In the genomic region with DNA sequence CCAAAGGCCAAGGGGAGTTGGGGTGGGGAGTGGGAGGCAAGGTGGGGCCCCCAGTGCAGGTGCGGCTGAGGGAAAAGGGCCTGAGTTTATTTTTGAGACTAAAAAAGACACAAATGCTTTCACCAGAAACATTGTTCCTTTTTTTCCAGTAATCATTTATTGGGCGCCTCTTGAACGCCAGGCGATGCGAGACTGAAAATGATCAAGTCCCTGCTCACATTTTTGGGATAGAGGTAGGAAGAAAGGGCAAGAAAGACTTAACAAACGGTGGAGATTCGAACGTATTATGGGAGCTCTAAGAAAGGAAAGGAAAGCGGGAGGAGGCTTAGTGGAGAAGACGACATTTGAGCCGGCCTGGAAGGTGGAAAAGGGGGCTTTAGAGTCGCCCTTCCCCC, we compare ENCODE assay signal across 8 cellular contexts. TPM values are rescaled to one million over a fixed set of nuclear protein-coding genes. Genes with fewer than 3 reads are reported as not detected.
DNase-seq lines count a peak whose midpoint lies in the region; ATAC-seq and TF ChIP-seq lines count a peak whose summit lies in the region.

No MANE protein-coding gene starts in this region.

- DNase-seq in SK-N-SH (no peak), immature natural killer cell (no peak), substantia nigra (lab: John Stamatoyannopoulos, UW) (no peak), head of caudate nucleus (no peak)
- no peak for DNase-seq in activated T-helper 2 cell treated with anti-CD3 and anti-CD28 coated beads, Interferon-gamma antibody, Interleukin-2, Interleukin-4, amounts not matched to agents 10 μg/mL and 5 μg/mL and 100 μg/mL, durations not matched to agents 14 hours and 24 hours and 36 hours (ENCODE audit: low spot score)
- DNase-seq in activated effector memory CD4-positive, alpha-beta T cell treated with Interleukin-2 at 50 U/mL for 16 hours, result no peak

- H3K36me3 Mint-ChIP-seq in activated T-helper 2 cell treated with anti-CD3 and anti-CD28 coated beads, Interferon-gamma antibody, Interleukin-2, Interleukin-4, amounts not matched to agents 10 μg/mL and 5 μg/mL and 100 μg/mL, durations not matched to agents 14 hours and 24 hours and 36 hours (ENCODE audit: low read depth), result peaks cover 35% of the 10 kb centered on the region
- H3K36me3 Mint-ChIP-seq in immature natural killer cell, result peaks cover 8 to 24% (median 12%) of the 10 kb centered on the region in 3 donors

- H3K36me3 ChIP-seq in SK-N-SH (replicated peaks in 1 of 2; ENCODE audit: control insufficient read depth in 1 of 2, insufficient read depth in 2 of 2, low read length in 1 of 2), result peaks cover 20 to 30% of the 10 kb centered on the region in 2 experiments

- peaks cover 15 to 40% of the 10 kb centered on the region in 2 experiments; a peak in 2 of 4 replicates for H3K4me1 ChIP-seq in SK-N-SH (ENCODE audit: control insufficient read depth in 1 of 2, insufficient read depth in 2 of 2, low read depth in 1 of 2, low read length in 1 of 2)

- H4K20me1 ChIP-seq in SK-N-SH (ENCODE audit: insufficient read depth), result no peaks in the 10 kb centered on the region

- H3K79me2 ChIP-seq in SK-N-SH (ENCODE audit: insufficient read depth), result peaks cover 42% of the 10 kb centered on the region

- no peak for TF ChIP-seq EP300 in SK-N-SH (IDR thresholded peaks at IDR 0.05; ENCODE audit: borderline replicate concordance in 1 of 2, low read depth in 1 of 2, low read length in 1 of 2)

- no peaks in the 10 kb centered on the region for H3K9me2 ChIP-seq in SK-N-SH

- no peaks in the 10 kb centered on the region for H3F3A ChIP-seq in SK-N-SH (replicated peaks; ENCODE audit: insufficient read depth)

- peaks cover 8% of the 10 kb centered on the region for H3K27me3 Mint-ChIP-seq in activated T-helper 2 cell treated with anti-CD3 and anti-CD28 coated beads, Interferon-gamma antibody, Interleukin-2, Interleukin-4, amounts not matched to agents 10 μg/mL and 5 μg/mL and 100 μg/mL, durations not matched to agents 14 hours and 24 hours and 36 hours (ENCODE audit: low read depth)
- H3K27me3 Mint-ChIP-seq in immature natural killer cell (ENCODE audit: low read depth in 3 of 3), result peaks cover 0 to 13% (median 12%) of the 10 kb centered on the region in 3 donors

- peak overlapping the region; percentile 95 for H3K9ac ChIP-seq in SK-N-SH

- no peak for TF ChIP-seq RAD21 in SK-N-SH (IDR thresholded peaks at IDR 0.05; ENCODE audit: low read length)

- H3K27me3 ChIP-seq in SK-N-SH (ENCODE audit: insufficient read depth), result no peaks in the 10 kb centered on the region

- H3K27ac ChIP-seq in SK-N-SH (ENCODE audit: low read depth in 2 of 2, low read length in 1 of 2), result peak overlapping the region; percentile 81 to 94
- peak overlapping the region; percentile 82 for H3K27ac ChIP-seq in substantia nigra (ENCODE audit: low read depth, low read length, poor library complexity, severe bottlenecking)

- ATAC-seq in SK-N-SH treated with all-trans-retinoic acid at 6 μM for 48 hours (no peak), GM21528 (IDR thresholded peaks at IDR 0.05; ENCODE audit: low FRiP score, unreplicated experiment) (no peak)

- H3K4me2 ChIP-seq in SK-N-SH, result peak overlapping the region; percentile 86

- CTCF ChIA-PET in SK-N-SH (lab: Yijun Ruan, JAX), result interaction anchor here (0.7 to 6.7 kb wide), 8 partner anchors 12 to 167 kb away, joined by 3 to 101 read pairs (median 5); partner anchors contain the start of genes BANF1, EIF1AD and PACS1

- peak overlapping the region; percentile 80 for H3K27ac Mint-ChIP-seq in activated T-helper 2 cell treated with anti-CD3 and anti-CD28 coated beads, Interferon-gamma antibody, Interleukin-2, Interleukin-4, amounts not matched to agents 10 μg/mL and 5 μg/mL and 100 μg/mL, durations not matched to agents 14 hours and 24 hours and 36 hours
- H3K27ac Mint-ChIP-seq in immature natural killer cell, result peak overlapping the region; percentile 90 to 97 (median 96)

- no peaks in the 10 kb centered on the region for H3K9me3 ChIP-seq in SK-N-SH

- TF ChIP-seq CTCF in SK-N-SH (IDR thresholded peaks at IDR 0.05), result no peak

- 52% methylated on average over 12 of the region's 12 CpGs for WGBS in SK-N-SH (ENCODE audit: low lambda C conversion rate)

- H3K4me3 Mint-ChIP-seq in activated T-helper 2 cell treated with anti-CD3 and anti-CD28 coated beads, Interferon-gamma antibody, Interleukin-2, Interleukin-4, amounts not matched to agents 10 μg/mL and 5 μg/mL and 100 μg/mL, durations not matched to agents 14 hours and 24 hours and 36 hours (ENCODE audit: low read depth), result peak overlapping the region; percentile 100
- H3K4me3 Mint-ChIP-seq in immature natural killer cell, result peak overlapping the region; percentile 88 to 100 (median 99)

- H3K4me3 ChIP-seq in SK-N-SH (ENCODE audit: low read depth in 2 of 2, low read length in 1 of 2), result peak overlapping the region; percentile 90 to 99

- POLR2A ChIA-PET in SK-N-SH (lab: Yijun Ruan, JAX), result interaction anchor here (1.3 to 2.4 kb wide), 3 partner anchors 9 to 48 kb away, joined by 3 to 8 read pairs (median 6); partner anchors contain the start of gene BANF1

- H3K4me1 Mint-ChIP-seq in activated T-helper 2 cell treated with anti-CD3 and anti-CD28 coated beads, Interferon-gamma antibody, Interleukin-2, Interleukin-4, amounts not matched to agents 10 μg/mL and 5 μg/mL and 100 μg/mL, durations not matched to agents 14 hours and 24 hours and 36 hours (ENCODE audit: low read depth), result peaks cover 28% of the 10 kb centered on the region
- peaks cover 29 to 37% of the 10 kb centered on the region in 2 donors for H3K4me1 Mint-ChIP-seq in immature natural killer cell

- intact Hi-C loops in activated T-helper 2 cell treated with anti-CD3 and anti-CD28 coated beads, Interferon-gamma antibody, Interleukin-2, Interleukin-4, amounts not matched to agents 10 μg/mL and 5 μg/mL and 100 μg/mL, durations not matched to agents 14 hours and 24 hours and 36 hours (cut with micrococcal nuclease), result loop anchor here (5.0 kb wide), 1 partner anchor 216 kb away; the partner anchor contains the start of gene RAB1B
- intact Hi-C loops in head of caudate nucleus (cut with DNase I), result no loop called here

- no peaks in the 10 kb centered on the region for H3K9me3 Mint-ChIP-seq in activated T-helper 2 cell treated with anti-CD3 and anti-CD28 coated beads, Interferon-gamma antibody, Interleukin-2, Interleukin-4, amounts not matched to agents 10 μg/mL and 5 μg/mL and 100 μg/mL, durations not matched to agents 14 hours and 24 hours and 36 hours
- H3K9me3 Mint-ChIP-seq in immature natural killer cell, result no peaks in the 10 kb centered on the region

- peak overlapping the region; percentile 63 for H2AFZ ChIP-seq in SK-N-SH (ENCODE audit: low read depth)

TF ChIP-seq in SK-N-SH treated with all-trans-retinoic acid at 6 μM for 48 hours, 23 proteins besides CTCF, POLR2A, EP300 and RAD21 (continues in another document):
- TF ChIP-seq RARB (CRISPR knock-in tag; IDR thresholded peaks at IDR 0.05) (no peak), ESRRG (CRISPR knock-in tag; IDR thresholded peaks at IDR 0.05) (no peak), OSR1 (CRISPR knock-in tag; IDR thresholded peaks at IDR 0.05) (no peak), BACH2 (CRISPR knock-in tag; IDR thresholded peaks at IDR 0.05; ENCODE audit: borderline replicate concordance) (no peak), ZFP30 (CRISPR knock-in tag; IDR thresholded peaks at IDR 0.05) (no peak), TOX (CRISPR knock-in tag; IDR thresholded peaks at IDR 0.05; ENCODE audit: borderline replicate concordance) (no peak)

RNA-seq across cellular contexts. Expression of gene SF3B2, which starts 0.8 kb away (rescaled TPM):
- polyA plus RNA-seq in SK-N-SH (2012; rRNA removed) (90.9 and 128 TPM in 2 replicates), immature natural killer cell (100 to 1,000 TPM in 1 of 3 donors, 10 to 100 TPM in 2; 71.7 to 141 (median 76.7) TPM)
- 118 and 127 TPM in 2 replicates for polyA plus RNA-seq in SK-N-SH (2012; cell fraction: cytosol; rRNA removed)
- 148 and 167 TPM in 2 replicates for polyA plus RNA-seq in SK-N-SH (2012; cell fraction: nucleus; rRNA removed)
- 252 and 268 TPM in 2 replicates for total RNA-seq in activated T-helper 2 cell treated with anti-CD3 and anti-CD28 coated beads, Interferon-gamma antibody, Interleukin-2, Interleukin-4, amounts not matched to agents 10 μg/mL and 5 μg/mL and 100 μg/mL, durations not matched to agents 14 hours and 24 hours and 36 hours

RNA-seq across cellular contexts. Expression of gene GAL3ST3, which starts 2.4 kb away (rescaled TPM):
- polyA plus RNA-seq in SK-N-SH (2012; rRNA removed) (1.9 and 3.2 TPM in 2 replicates), immature natural killer cell (not detected)
- polyA plus RNA-seq in SK-N-SH (2012; cell fraction: cytosol; rRNA removed), result 1.7 and 3.4 TPM in 2 replicates
- polyA plus RNA-seq in SK-N-SH (2012; cell fraction: nucleus; rRNA removed), result 4.0 and 7.2 TPM in 2 replicates
- total RNA-seq in activated T-helper 2 cell treated with anti-CD3 and anti-CD28 coated beads, Interferon-gamma antibody, Interleukin-2, Interleukin-4, amounts not matched to agents 10 μg/mL and 5 μg/mL and 100 μg/mL, durations not matched to agents 14 hours and 24 hours and 36 hours, result 0.18 TPM in 1 of 2 replicates, not detected in the other

RNA-seq across cellular contexts. Expression of gene PACS1, which starts 18.7 kb away (rescaled TPM):
- polyA plus RNA-seq in SK-N-SH (2012; rRNA removed) (24.8 and 37.3 TPM in 2 replicates), immature natural killer cell (10 to 100 TPM; 10.0 to 72.3 (median 23.9) TPM)
- 22.0 and 34.4 TPM in 2 replicates for polyA plus RNA-seq in SK-N-SH (2012; cell fraction: cytosol; rRNA removed)
- 63.3 and 63.4 TPM in 2 replicates for polyA plus RNA-seq in SK-N-SH (2012; cell fraction: nucleus; rRNA removed)
- total RNA-seq in activated T-helper 2 cell treated with anti-CD3 and anti-CD28 coated beads, Interferon-gamma antibody, Interleukin-2, Interleukin-4, amounts not matched to agents 10 μg/mL and 5 μg/mL and 100 μg/mL, durations not matched to agents 14 hours and 24 hours and 36 hours, result 75.6 and 83.7 TPM in 2 replicates

RNA-seq across cellular contexts. Expression of gene CATSPER1, which starts 25.1 kb away (rescaled TPM):
- polyA plus RNA-seq in SK-N-SH (2012; rRNA removed) (1.9 and 2.2 TPM in 2 replicates), immature natural killer cell (10 to 100 TPM; 17.2 to 41.1 (median 20.8) TPM)
- 1.5 and 2.3 TPM in 2 replicates for polyA plus RNA-seq in SK-N-SH (2012; cell fraction: cytosol; rRNA removed)
- 1.2 and 1.5 TPM in 2 replicates for polyA plus RNA-seq in SK-N-SH (2012; cell fraction: nucleus; rRNA removed)
- total RNA-seq in activated T-helper 2 cell treated with anti-CD3 and anti-CD28 coated beads, Interferon-gamma antibody, Interleukin-2, Interleukin-4, amounts not matched to agents 10 μg/mL and 5 μg/mL and 100 μg/mL, durations not matched to agents 14 hours and 24 hours and 36 hours, result 0.46 and 0.78 TPM in 2 replicates

RNA-seq across cellular contexts. Expression of gene CST6, which starts 39.6 kb away (rescaled TPM):
- polyA plus RNA-seq in SK-N-SH (2012; rRNA removed), result 0.60 and 0.90 TPM in 2 replicates
- polyA plus RNA-seq in SK-N-SH (2012; cell fraction: cytosol; rRNA removed), result 0.24 and 0.52 TPM in 2 replicates
- polyA plus RNA-seq in SK-N-SH (2012; cell fraction: nucleus; rRNA removed), result 0.28 and 0.71 TPM in 2 replicates
- total RNA-seq in activated T-helper 2 cell treated with anti-CD3 and anti-CD28 coated beads, Interferon-gamma antibody, Interleukin-2, Interleukin-4, amounts not matched to agents 10 μg/mL and 5 μg/mL and 100 μg/mL, durations not matched to agents 14 hours and 24 hours and 36 hours, result 0.69 and 0.75 TPM in 2 replicates
- not detected for polyA plus RNA-seq in immature natural killer cell
